In the genomic region with DNA sequence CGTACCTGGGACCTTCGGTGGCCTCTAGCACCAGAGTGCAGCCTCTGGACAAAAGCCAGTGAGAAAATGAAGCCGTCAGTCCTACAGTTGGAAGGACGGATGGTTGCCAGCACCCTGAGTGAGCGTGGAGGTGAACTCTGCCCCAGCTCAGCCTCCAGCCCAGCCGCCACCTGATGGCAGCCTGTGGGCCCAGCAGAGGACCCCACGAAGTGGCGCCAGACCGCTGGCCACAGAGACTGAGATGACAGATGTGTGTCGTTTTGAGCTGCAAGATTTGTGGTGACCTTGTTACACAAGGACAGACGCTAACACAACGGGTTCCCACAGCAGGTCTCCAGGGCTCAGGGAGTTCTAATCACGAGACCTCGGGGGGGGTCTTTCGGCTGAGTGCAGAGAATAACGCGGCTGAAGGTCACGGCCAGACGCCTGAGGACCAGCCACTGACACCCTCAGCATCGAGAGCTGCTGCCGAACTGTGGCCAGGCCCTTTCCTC, we compare ENCODE assay signal across 21 cellular contexts.
"Had no signal": no experiment of that assay in that cellular context is flagged by ENCODE, and none has a peak within 500 bp of the region (broad histone marks: within the 10 kb centered on the region; RNA-seq: fewer than 3 reads in every experiment).

No MANE protein-coding gene starts in this region.

- H3K36me3 ChIP-seq: esophagus squamous epithelium, left lung, neutrophil had no signal

- DNase-seq: activated CD4-positive, alpha-beta memory T cell treated with anti-CD3 and anti-CD28 coated beads, Interleukin-2, amount 10 ng/mL, durations not matched to agents 7 days and 5 days; activated CD4-positive, alpha-beta T cell treated with anti-CD3 and anti-CD28 coated beads for 4 hours; activated gamma-delta T cell treated with Interleukin-2 at 50 U/mL for 16 hours; activated naive CD8-positive, alpha-beta T cell treated with anti-CD3 and anti-CD28 coated beads for 36 hours; activated T-cell treated with anti-CD3 and anti-CD28 coated beads, Interleukin-2, amount 50 U/mL, for 48 hours; central memory CD4-positive, alpha-beta T cell; cortex of kidney; effector CD4-positive, alpha-beta T cell; esophagus squamous epithelium; naive thymus-derived CD4-positive, alpha-beta T cell; T-helper 2 cell; testis had no signal

- ATAC-seq: left lung; mucosa of descending colon; naive thymus-derived CD4-positive, alpha-beta T cell; right cardiac atrium; WTC11 had no signal

- H2AFZ ChIP-seq: hepatocyte had no signal

- H3K4me2 ChIP-seq: hepatocyte, smooth muscle cell had no signal

- H3K4me1 Mint-ChIP-seq: activated CD4-positive, alpha-beta memory T cell treated with anti-CD3 and anti-CD28 coated beads, Interleukin-2, amount 10 ng/mL, durations not matched to agents 7 days and 5 days; activated naive CD8-positive, alpha-beta T cell treated with anti-CD3 and anti-CD28 coated beads for 36 hours had no signal

- H3K27me3 ChIP-seq: neutrophil, testis had no signal

- H3K9me3 ChIP-seq: testis had no signal

- H3K27ac ChIP-seq: esophagus squamous epithelium, hepatocyte, left lung, neutrophil, testis had no signal

- H3K27ac Mint-ChIP-seq: activated CD4-positive, alpha-beta memory T cell treated with anti-CD3 and anti-CD28 coated beads, Interleukin-2, amount 10 ng/mL, durations not matched to agents 7 days and 5 days; activated naive CD8-positive, alpha-beta T cell treated with anti-CD3 and anti-CD28 coated beads for 36 hours; brain; naive thymus-derived CD4-positive, alpha-beta T cell; stimulated activated naive CD8-positive, alpha-beta T cell treated with anti-CD3 and anti-CD28 coated beads, Interleukin-15, Interleukin-2, amounts not matched to agents 100 ng/mL and 50 ng/mL, for 24 hours; WTC11 had no signal

- H3K4me3 ChIP-seq: esophagus squamous epithelium, hepatocyte, left lung, mucosa of descending colon, smooth muscle cell, testis had no signal

- H3K27me3 Mint-ChIP-seq: activated naive CD8-positive, alpha-beta T cell treated with anti-CD3 and anti-CD28 coated beads for 36 hours; stimulated activated naive CD8-positive, alpha-beta T cell treated with anti-CD3 and anti-CD28 coated beads, Interleukin-15, Interleukin-2, amounts not matched to agents 100 ng/mL and 50 ng/mL, for 24 hours had no signal

- H3K4me1 ChIP-seq: esophagus squamous epithelium, left lung, testis had no signal

- H3K4me3 Mint-ChIP-seq: activated CD4-positive, alpha-beta memory T cell treated with anti-CD3 and anti-CD28 coated beads, Interleukin-2, amount 10 ng/mL, durations not matched to agents 7 days and 5 days; activated naive CD8-positive, alpha-beta T cell treated with anti-CD3 and anti-CD28 coated beads for 36 hours; brain; naive thymus-derived CD4-positive, alpha-beta T cell; stimulated activated naive CD8-positive, alpha-beta T cell treated with anti-CD3 and anti-CD28 coated beads, Interleukin-15, Interleukin-2, amounts not matched to agents 100 ng/mL and 50 ng/mL, for 24 hours; WTC11 had no signal

- H3K36me3 Mint-ChIP-seq: activated naive CD8-positive, alpha-beta T cell treated with anti-CD3 and anti-CD28 coated beads for 36 hours; brain had no signal
